Comparison of ENCODE assay signal across 27 cellular contexts in the genomic region with DNA sequence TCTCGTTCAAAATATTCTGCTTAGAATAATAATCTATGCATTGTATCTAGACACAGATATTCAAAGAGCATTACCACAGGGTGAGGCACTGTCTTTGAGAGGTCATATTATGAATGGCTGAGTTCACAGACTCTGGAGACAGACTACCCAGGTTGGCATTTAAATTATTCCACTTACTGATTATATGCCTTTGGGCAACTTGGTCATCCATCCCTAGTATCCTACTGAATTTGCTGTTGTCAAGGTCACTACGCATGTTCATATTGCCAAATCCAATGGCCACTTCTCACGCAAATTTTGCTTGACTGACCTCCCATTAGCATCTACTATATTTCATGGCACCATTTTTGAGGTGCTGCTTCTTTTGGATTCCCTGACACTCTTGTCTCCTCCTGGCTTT.
"Had no signal": no experiment of that assay in that cellular context is flagged by ENCODE, and none has a peak within 500 bp of the region (broad histone marks: within the 10 kb centered on the region; RNA-seq: fewer than 3 reads in every experiment).

No MANE protein-coding gene starts in this region.

- H3K79me2 ChIP-seq: parathyroid adenoma had no signal

- ATAC-seq: naive thymus-derived CD8-positive, alpha-beta T cell; psoas muscle; right cardiac atrium; right lobe of liver; stimulated activated effector memory CD8-positive, alpha-beta T cell treated with anti-CD3 and anti-CD28 coated beads, Interleukin-12 subunit alpha, Interleukin-12 subunit beta, amount 100 ng/mL, for 72 hours; stimulated activated naive B cell treated with anti-CD40 and anti-IgM and Interleukin-4, amounts not matched to agents 10 μg/mL and 1 μg/mL and 100 μg/mL, for 72 hours had no signal

- DNase-seq: naive thymus-derived CD8-positive, alpha-beta T cell; nephron progenitor cell; occipital lobe; ovary; posterior cingulate gyrus; psoas muscle; right cardiac atrium; right lobe of liver; sigmoid colon; small intestine; stimulated activated CD4-positive, alpha-beta T cell treated with anti-CD3 and anti-CD28 coated beads, Interleukin-15, amount 100 ng/mL, for 24 hours; stimulated activated CD4-positive, alpha-beta T cell treated with anti-CD3 and anti-CD28 coated beads, Interleukin-2, amount 100 ng/mL, for 24 hours; stimulated activated CD4-positive, alpha-beta T cell treated with anti-CD3 and anti-CD28 coated beads, Interleukin-2, amount 100 ng/mL, for 48 hours; stimulated activated CD4-positive, alpha-beta T cell treated with anti-CD3 and anti-CD28 coated beads, Interleukin-4, amount 100 ng/mL, for 24 hours; stimulated activated naive B cell treated with anti-CD40 and anti-IgM and Interleukin-4, amounts not matched to agents 10 μg/mL and 1 μg/mL and 100 μg/mL, for 72 hours; stimulated activated naive CD4-positive, alpha-beta T cell treated with Interleukin-2 at 50 U/mL for 16 hours; stomach; thyroid gland; upper lobe of left lung; uterus had no signal

- H2AFZ ChIP-seq: parathyroid adenoma had no signal

- H3K27ac ChIP-seq: ovary, parathyroid adenoma, psoas muscle, right lobe of liver, sigmoid colon, stomach, thoracic aorta, thyroid gland, tibial nerve, upper lobe of left lung, uterus had no signal

- H3K27ac Mint-ChIP-seq: naive thymus-derived CD8-positive, alpha-beta T cell; natural killer cell treated with Interleukin-12 subunit alpha and Interleukin-12 subunit beta and Interleukin-15 and Interleukin-18, amount 100 ng/mL, for 72 hours; nephron progenitor cell; stimulated activated effector memory CD8-positive, alpha-beta T cell treated with anti-CD3 and anti-CD28 coated beads, Interleukin-12 subunit alpha, Interleukin-12 subunit beta, amount 100 ng/mL, for 72 hours; stimulated activated naive B cell treated with anti-CD40 and anti-IgM and Interleukin-4, amounts not matched to agents 10 μg/mL and 1 μg/mL and 100 μg/mL, for 72 hours; stimulated activated naive CD8-positive, alpha-beta T cell treated with anti-CD3 and anti-CD28 coated beads, Interleukin-15, Interleukin-2, amounts not matched to agents 100 ng/mL and 50 ng/mL, for 24 hours had no signal

- H3K4me3 ChIP-seq: ovary, psoas muscle, right lobe of liver, sigmoid colon, stomach, thoracic aorta, thyroid gland, tibial nerve, upper lobe of left lung, uterus had no signal

- H3K36me3 Mint-ChIP-seq: natural killer cell treated with Interleukin-12 subunit alpha and Interleukin-12 subunit beta and Interleukin-15 and Interleukin-18, amount 100 ng/mL, for 72 hours; stimulated activated effector memory CD8-positive, alpha-beta T cell treated with anti-CD3 and anti-CD28 coated beads, Interleukin-12 subunit alpha, Interleukin-12 subunit beta, amount 100 ng/mL, for 72 hours; stimulated activated naive B cell treated with anti-CD40 and anti-IgM and Interleukin-4, amounts not matched to agents 10 μg/mL and 1 μg/mL and 100 μg/mL, for 72 hours had no signal

- H3K9ac ChIP-seq: parathyroid adenoma had no signal

- FAIRE-seq: small intestine had no signal

- H3K4me3 Mint-ChIP-seq: naive thymus-derived CD8-positive, alpha-beta T cell; natural killer cell treated with Interleukin-12 subunit alpha and Interleukin-12 subunit beta and Interleukin-15 and Interleukin-18, amount 100 ng/mL, for 72 hours; nephron progenitor cell; neural crest cell; stimulated activated effector memory CD8-positive, alpha-beta T cell treated with anti-CD3 and anti-CD28 coated beads, Interleukin-12 subunit alpha, Interleukin-12 subunit beta, amount 100 ng/mL, for 72 hours; stimulated activated naive B cell treated with anti-CD40 and anti-IgM and Interleukin-4, amounts not matched to agents 10 μg/mL and 1 μg/mL and 100 μg/mL, for 72 hours; stimulated activated naive CD8-positive, alpha-beta T cell treated with anti-CD3 and anti-CD28 coated beads, Interleukin-15, Interleukin-2, amounts not matched to agents 100 ng/mL and 50 ng/mL, for 24 hours had no signal

- H3K4me1 Mint-ChIP-seq: naive thymus-derived CD8-positive, alpha-beta T cell; nephron progenitor cell; stimulated activated effector memory CD8-positive, alpha-beta T cell treated with anti-CD3 and anti-CD28 coated beads, Interleukin-12 subunit alpha, Interleukin-12 subunit beta, amount 100 ng/mL, for 72 hours; stimulated activated naive B cell treated with anti-CD40 and anti-IgM and Interleukin-4, amounts not matched to agents 10 μg/mL and 1 μg/mL and 100 μg/mL, for 72 hours had no signal

- H3K9me3 Mint-ChIP-seq: stimulated activated naive CD8-positive, alpha-beta T cell treated with anti-CD3 and anti-CD28 coated beads, Interleukin-15, Interleukin-2, amounts not matched to agents 100 ng/mL and 50 ng/mL, for 24 hours had no signal

- H3K27me3 ChIP-seq: ovary, right lobe of liver, sigmoid colon, stomach, thyroid gland, tibial nerve, upper lobe of left lung had no signal

- H3K27me3 Mint-ChIP-seq: natural killer cell treated with Interleukin-12 subunit alpha and Interleukin-12 subunit beta and Interleukin-15 and Interleukin-18, amount 100 ng/mL, for 72 hours; stimulated activated naive CD8-positive, alpha-beta T cell treated with anti-CD3 and anti-CD28 coated beads, Interleukin-15, Interleukin-2, amounts not matched to agents 100 ng/mL and 50 ng/mL, for 24 hours had no signal

- H3K4me1 ChIP-seq: parathyroid adenoma, psoas muscle, right lobe of liver, sigmoid colon, stomach, thyroid gland, tibial nerve, upper lobe of left lung, uterus had no signal

- H3K36me3 ChIP-seq: ovary, right lobe of liver, sigmoid colon, stomach, thoracic aorta, thyroid gland, tibial nerve, upper lobe of left lung, uterus had no signal

- H3K9me3 ChIP-seq: ovary, psoas muscle, right lobe of liver, sigmoid colon, stomach, thoracic aorta, thyroid gland, tibial nerve, upper lobe of left lung, uterus had no signal
